8 cellular contexts compared by ENCODE assay signal in the genomic region with DNA sequence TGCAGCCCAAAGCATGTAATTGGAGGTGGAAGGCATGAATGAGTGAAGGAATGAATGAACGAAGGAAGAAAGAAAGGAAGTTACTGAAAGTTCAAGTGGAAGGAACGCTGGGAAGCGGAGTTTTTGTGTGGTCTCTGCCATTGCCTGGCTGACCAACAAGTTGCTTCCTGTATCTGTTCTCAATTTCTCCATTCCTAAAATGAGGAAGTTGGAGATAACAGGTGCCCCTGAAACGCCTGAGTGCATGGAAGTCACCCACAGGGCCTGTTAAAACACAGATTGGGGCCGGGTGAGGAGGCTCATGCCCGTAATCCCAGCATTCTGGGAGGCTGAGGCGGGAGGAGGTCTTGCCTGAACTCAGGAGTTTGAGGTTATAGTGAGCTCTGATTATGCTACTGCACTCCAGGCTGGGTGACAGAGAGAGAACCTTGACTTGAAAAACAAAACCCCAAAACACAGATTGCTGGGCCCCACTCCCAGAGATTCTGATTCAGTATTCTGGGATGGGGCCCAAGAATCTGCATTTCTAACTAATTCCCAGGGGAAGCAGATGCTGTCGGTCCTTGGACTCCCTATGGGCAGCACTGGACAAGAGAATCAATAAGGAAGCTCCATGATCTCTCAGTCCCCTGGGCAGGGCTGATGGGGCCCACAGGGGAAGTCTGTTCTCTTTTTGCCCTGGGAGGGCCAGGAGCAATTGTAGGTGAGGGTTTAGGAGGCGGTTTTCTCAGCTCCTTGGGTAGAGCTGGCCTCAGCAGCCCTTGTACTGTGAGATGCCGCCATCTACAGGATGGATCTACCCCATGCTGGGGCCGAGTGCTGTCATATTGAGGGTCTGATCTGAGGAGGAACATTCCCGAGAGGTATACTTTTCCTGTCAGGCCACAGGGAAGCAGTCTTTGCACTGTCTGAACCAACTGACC. TPM values are rescaled to one million over a fixed set of nuclear protein-coding genes. Genes with fewer than 3 reads are reported as not detected.
DNase-seq lines count a peak whose midpoint lies in the region; ATAC-seq and TF ChIP-seq lines count a peak whose summit lies in the region.

No MANE protein-coding gene starts in this region.

- no peaks in the 10 kb centered on the region for H3K36me3 Mint-ChIP-seq in activated naive CD4-positive, alpha-beta T cell treated with anti-CD3 and anti-CD28 coated beads, Interleukin-2, amount 10 ng/mL, durations not matched to agents 7 days and 5 days

- no peaks in the 10 kb centered on the region for H3K27me3 ChIP-seq in heart right ventricle

- peak; percentile 34 to 76 (median 64) for TF ChIP-seq CTCF in heart right ventricle (IDR thresholded peaks at IDR 0.05)

- no peak overlapping the region for H3K4me3 ChIP-seq in heart right ventricle

- ATAC-seq in GM18867 (IDR thresholded peaks at IDR 0.05; ENCODE audit: unreplicated experiment), result peak; percentile 60
- ATAC-seq in heart right ventricle, result peak; percentile 73 to 86 (median 80)
- ATAC-seq in GM21526 (IDR thresholded peaks at IDR 0.05; ENCODE audit: low FRiP score, unreplicated experiment), result no peak

- intact Hi-C loops in heart right ventricle (cut with DNase I), result loop anchor here in 6 of 10 donors (1.0 to 10.0 kb wide), 6 partner anchors 48 to 144 kb away; a partner anchor contains a TSS

- H3K4me3 Mint-ChIP-seq in activated naive CD4-positive, alpha-beta T cell treated with anti-CD3 and anti-CD28 coated beads, Interleukin-2, amount 10 ng/mL, durations not matched to agents 7 days and 5 days, result no peak overlapping the region

- H3K36me3 ChIP-seq in heart right ventricle, result no peaks in the 10 kb centered on the region

- no peaks in the 10 kb centered on the region for H3K9me3 Mint-ChIP-seq in activated naive CD4-positive, alpha-beta T cell treated with anti-CD3 and anti-CD28 coated beads, Interleukin-2, amount 10 ng/mL, durations not matched to agents 7 days and 5 days

- peaks cover 16% of the 10 kb centered on the region for H3K27me3 Mint-ChIP-seq in activated naive CD4-positive, alpha-beta T cell treated with anti-CD3 and anti-CD28 coated beads, Interleukin-2, amount 10 ng/mL, durations not matched to agents 7 days and 5 days

- CTCF ChIA-PET in activated naive CD4-positive, alpha-beta T cell treated with anti-CD3 and anti-CD28 coated beads, Interleukin-2, amount 10 ng/mL, durations not matched to agents 7 days and 5 days (lab: Charles Lee), result interaction anchor here (0.6 to 4.6 kb wide), 16 partner anchors 15 to 371 kb away, joined by 3 to 81 read pairs (median 4); a partner anchor contains a TSS

- no peak overlapping the region for H3K27ac Mint-ChIP-seq in activated naive CD4-positive, alpha-beta T cell treated with anti-CD3 and anti-CD28 coated beads, Interleukin-2, amount 10 ng/mL, durations not matched to agents 7 days and 5 days

- DNase-seq in AML-193 (lab: John Stamatoyannopoulos, UW), result peak; percentile 67 to 70
- peak; percentile 95 for DNase-seq in HT-29 (ENCODE audit: low spot score)
- DNase-seq in RKO (ENCODE audit: low spot score), result peak; percentile 73
- peak; percentile 78 for DNase-seq in activated naive CD4-positive, alpha-beta T cell treated with anti-CD3 and anti-CD28 coated beads, Interleukin-2, amount 10 ng/mL, durations not matched to agents 7 days and 5 days
- peak; percentile 51 to 56 for DNase-seq in heart right ventricle
- DNase-seq in retina, result peak; percentile 68

- WGBS in heart right ventricle, 2 donors, result 47 to 49% methylated on average over 12 of the region's 12 CpGs

- H3K27ac ChIP-seq in heart right ventricle, result peak overlapping the region in 3 of 10 donors; percentile 6 to 27 (median 16)

- H3K9me3 ChIP-seq in heart right ventricle, result no peaks in the 10 kb centered on the region

- H3K4me1 Mint-ChIP-seq in activated naive CD4-positive, alpha-beta T cell treated with anti-CD3 and anti-CD28 coated beads, Interleukin-2, amount 10 ng/mL, durations not matched to agents 7 days and 5 days, result peaks cover 34% of the 10 kb centered on the region

- H3K4me1 ChIP-seq in heart right ventricle, result peaks cover 0 to 33% (median 8%) of the 10 kb centered on the region in 9 donors

RNA-seq across cellular contexts. Expression of a gene that starts 3.3 kb away (rescaled TPM):
- not detected in 2 replicates for total RNA-seq in HT-29 (2014; rRNA removed; shearing (Covaris generic))
- under 1 TPM in 1 of 10 donors, not detected in 9; 0.19 TPM for total RNA-seq in heart right ventricle
- under 1 TPM in 1 of 2 donors, not detected in 1; 0.01 TPM for polyA plus RNA-seq in heart right ventricle

RNA-seq across cellular contexts. Expression of a gene that starts 43.2 kb away (rescaled TPM):
- total RNA-seq in HT-29 (2014; rRNA removed; shearing (Covaris generic)), result 56.4 and 74.5 TPM in 2 replicates
- 100 to 1,000 TPM in 5 of 10 donors, 10 to 100 TPM in 5; 65.1 to 129 (median 93.8) TPM for total RNA-seq in heart right ventricle
- polyA plus RNA-seq in heart right ventricle, result 10 to 100 TPM; 58.4 to 60.6 TPM

RNA-seq across cellular contexts. Expression of a gene that starts 48.4 kb away (rescaled TPM):
- 39.2 and 42.7 TPM in 2 replicates for total RNA-seq in HT-29 (2014; rRNA removed; shearing (Covaris generic))
- total RNA-seq in heart right ventricle, result 10 to 100 TPM; 10.6 to 34.0 (median 15.1) TPM
- 10 to 100 TPM; 11.2 to 13.3 TPM for polyA plus RNA-seq in heart right ventricle
